In genomic region chr1:1322952-1323351, GRCh38 we compare ENCODE assay signal across 1 cellular context.
TF ChIP-seq lines count a peak whose summit lies in the region.

No MANE protein-coding gene starts in this region.

TF ChIP-seq in A549, 52 proteins besides CTCF, POLR2A, EP300 and RAD21:
- TF ChIP-seq BHLHE40 (IDR thresholded peaks at IDR 0.05; ENCODE audit: low read depth, low read length) (no peak), POLR2AphosphoS2 (conservative IDR thresholded peaks at IDR 0.05; ENCODE audit: low read length) (no peak), REST (IDR thresholded peaks at IDR 0.05) (no peak), FOXS1 (CRISPR knock-in tag; IDR thresholded peaks at IDR 0.05) (no peak), ATOH8 (CRISPR knock-in tag; IDR thresholded peaks at IDR 0.05; ENCODE audit: low read depth) (no peak), TP53 (CRISPR knock-in tag; IDR thresholded peaks at IDR 0.05) (no peak), CBX2 (IDR thresholded peaks at IDR 0.05; ENCODE audit: borderline replicate concordance, low read depth) (no peak), GATA3 (IDR thresholded peaks at IDR 0.05; ENCODE audit: borderline replicate concordance) (no peak), CHD4 (IDR thresholded peaks at IDR 0.05; ENCODE audit: borderline replicate concordance) (no peak), ESRRA (IDR thresholded peaks at IDR 0.05; ENCODE audit: borderline replicate concordance, low read length) (no peak), HOXB13 (CRISPR knock-in tag; IDR thresholded peaks at IDR 0.05; ENCODE audit: low read depth) (no peak), ZFP36 (IDR thresholded peaks at IDR 0.05; ENCODE audit: borderline replicate concordance, partially characterized antibody) (no peak), ELK1 (IDR thresholded peaks at IDR 0.05; ENCODE audit: low read depth, low read length) (no peak)
- TF ChIP-seq, protein P1, sequence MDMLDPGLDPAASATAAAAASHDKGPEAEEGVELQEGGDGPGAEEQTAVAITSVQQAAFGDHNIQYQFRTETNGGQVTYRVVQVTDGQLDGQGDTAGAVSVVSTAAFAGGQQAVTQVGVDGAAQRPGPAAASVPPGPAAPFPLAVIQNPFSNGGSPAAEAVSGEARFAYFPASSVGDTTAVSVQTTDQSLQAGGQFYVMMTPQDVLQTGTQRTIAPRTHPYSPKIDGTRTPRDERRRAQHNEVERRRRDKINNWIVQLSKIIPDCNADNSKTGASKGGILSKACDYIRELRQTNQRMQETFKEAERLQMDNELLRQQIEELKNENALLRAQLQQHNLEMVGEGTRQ (IDR thresholded peaks at IDR 0.05) = no peak
- TF ChIP-seq, protein P2, sequence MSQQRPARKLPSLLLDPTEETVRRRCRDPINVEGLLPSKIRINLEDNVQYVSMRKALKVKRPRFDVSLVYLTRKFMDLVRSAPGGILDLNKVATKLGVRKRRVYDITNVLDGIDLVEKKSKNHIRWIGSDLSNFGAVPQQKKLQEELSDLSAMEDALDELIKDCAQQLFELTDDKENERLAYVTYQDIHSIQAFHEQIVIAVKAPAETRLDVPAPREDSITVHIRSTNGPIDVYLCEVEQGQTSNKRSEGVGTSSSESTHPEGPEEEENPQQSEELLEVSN (IDR thresholded peaks at IDR 0.05; ENCODE audit: borderline replicate concordance, low read depth) = no peak
